1 cellular context compared by ENCODE assay signal in genomic region chr12:32061033-32061432, GRCh38.
TF ChIP-seq lines count a peak whose summit lies in the region.

No MANE protein-coding gene starts in this region.

TF ChIP-seq in GM12878, 131 proteins besides CTCF, POLR2A, EP300 and RAD21 (continued from another document):
- no peak for TF ChIP-seq FOXM1 (IDR thresholded peaks at IDR 0.05; ENCODE audit: low read depth, low read length)
